In the genomic region with DNA sequence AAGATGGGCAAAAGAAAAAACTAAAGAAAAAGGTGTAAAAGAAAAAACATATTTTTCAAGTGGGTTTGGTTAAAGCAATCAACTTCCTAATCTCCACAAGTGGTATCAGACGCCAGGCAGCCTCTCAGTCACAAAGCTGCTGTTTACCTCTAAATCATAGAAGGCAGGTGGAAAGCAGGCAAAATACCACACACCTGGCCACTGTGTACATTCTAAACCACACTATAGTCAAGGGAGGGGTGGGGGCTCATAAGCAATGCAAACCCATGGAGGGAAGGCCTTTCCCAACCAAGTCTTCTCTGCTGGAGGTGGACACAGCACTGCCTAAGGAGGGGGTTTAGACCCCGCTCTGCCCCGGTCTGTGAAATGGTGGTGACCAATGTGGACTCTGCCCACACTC, we compare ENCODE assay signal across 1 cellular context.
TF ChIP-seq lines count a peak whose summit lies in the region.

No MANE protein-coding gene starts in this region.

TF ChIP-seq in HepG2, 621 proteins besides CTCF, POLR2A, EP300 and RAD21:
- no peak for TF ChIP-seq ZNF564 (CRISPR knock-in tag; IDR thresholded peaks at IDR 0.05)
- TF ChIP-seq MIER3 (CRISPR knock-in tag; IDR thresholded peaks at IDR 0.05; ENCODE audit: borderline replicate concordance): no peak
- TF ChIP-seq NONO (IDR thresholded peaks at IDR 0.05): no peak
- TF ChIP-seq NONO (CRISPR knock-in tag; conservative IDR thresholded peaks at IDR 0.05): no peak
- no peak for TF ChIP-seq FIP1L1 (IDR thresholded peaks at IDR 0.05; ENCODE audit: borderline replicate concordance, insufficient read depth, low read depth, low read length)
- no peak for TF ChIP-seq SATB2 (CRISPR knock-in tag; IDR thresholded peaks at IDR 0.05)
- no peak for TF ChIP-seq ZKSCAN8 (CRISPR knock-in tag; IDR thresholded peaks at IDR 0.05; ENCODE audit: borderline replicate concordance)
- TF ChIP-seq CSRNP2 (CRISPR knock-in tag; conservative IDR thresholded peaks at IDR 0.05; ENCODE audit: low read depth): no peak
- no peak for TF ChIP-seq ZBTB34 (CRISPR knock-in tag; IDR thresholded peaks at IDR 0.05)
- TF ChIP-seq ZNF382 (CRISPR knock-in tag; IDR thresholded peaks at IDR 0.05; ENCODE audit: borderline replicate concordance): no peak
- no peak for TF ChIP-seq PCBP1 (IDR thresholded peaks at IDR 0.05; ENCODE audit: borderline replicate concordance, low read depth, low read length)
- TF ChIP-seq MAZ (IDR thresholded peaks at IDR 0.05; ENCODE audit: borderline replicate concordance, low read depth, low read length): no peak
- TF ChIP-seq MAZ (CRISPR knock-in tag; IDR thresholded peaks at IDR 0.05; ENCODE audit: low read depth): no peak
- TF ChIP-seq ZNF335 (CRISPR knock-in tag; IDR thresholded peaks at IDR 0.05): no peak
- TF ChIP-seq NFE2 (CRISPR knock-in tag; IDR thresholded peaks at IDR 0.05): no peak
- no peak for TF ChIP-seq MBNL3 (CRISPR knock-in tag; conservative IDR thresholded peaks at IDR 0.05)
- no peak for TF ChIP-seq ZBTB1 (CRISPR knock-in tag; IDR thresholded peaks at IDR 0.05; ENCODE audit: borderline replicate concordance)
- no peak for TF ChIP-seq SRSF4 (IDR thresholded peaks at IDR 0.05; ENCODE audit: low read depth, low read length, poor library complexity, severe bottlenecking)
- TF ChIP-seq BRF2 (CRISPR knock-in tag; IDR thresholded peaks at IDR 0.05): no peak
- no peak for TF ChIP-seq ZBTB46 (CRISPR knock-in tag; IDR thresholded peaks at IDR 0.05; ENCODE audit: borderline replicate concordance)
- TF ChIP-seq, protein P1, sequence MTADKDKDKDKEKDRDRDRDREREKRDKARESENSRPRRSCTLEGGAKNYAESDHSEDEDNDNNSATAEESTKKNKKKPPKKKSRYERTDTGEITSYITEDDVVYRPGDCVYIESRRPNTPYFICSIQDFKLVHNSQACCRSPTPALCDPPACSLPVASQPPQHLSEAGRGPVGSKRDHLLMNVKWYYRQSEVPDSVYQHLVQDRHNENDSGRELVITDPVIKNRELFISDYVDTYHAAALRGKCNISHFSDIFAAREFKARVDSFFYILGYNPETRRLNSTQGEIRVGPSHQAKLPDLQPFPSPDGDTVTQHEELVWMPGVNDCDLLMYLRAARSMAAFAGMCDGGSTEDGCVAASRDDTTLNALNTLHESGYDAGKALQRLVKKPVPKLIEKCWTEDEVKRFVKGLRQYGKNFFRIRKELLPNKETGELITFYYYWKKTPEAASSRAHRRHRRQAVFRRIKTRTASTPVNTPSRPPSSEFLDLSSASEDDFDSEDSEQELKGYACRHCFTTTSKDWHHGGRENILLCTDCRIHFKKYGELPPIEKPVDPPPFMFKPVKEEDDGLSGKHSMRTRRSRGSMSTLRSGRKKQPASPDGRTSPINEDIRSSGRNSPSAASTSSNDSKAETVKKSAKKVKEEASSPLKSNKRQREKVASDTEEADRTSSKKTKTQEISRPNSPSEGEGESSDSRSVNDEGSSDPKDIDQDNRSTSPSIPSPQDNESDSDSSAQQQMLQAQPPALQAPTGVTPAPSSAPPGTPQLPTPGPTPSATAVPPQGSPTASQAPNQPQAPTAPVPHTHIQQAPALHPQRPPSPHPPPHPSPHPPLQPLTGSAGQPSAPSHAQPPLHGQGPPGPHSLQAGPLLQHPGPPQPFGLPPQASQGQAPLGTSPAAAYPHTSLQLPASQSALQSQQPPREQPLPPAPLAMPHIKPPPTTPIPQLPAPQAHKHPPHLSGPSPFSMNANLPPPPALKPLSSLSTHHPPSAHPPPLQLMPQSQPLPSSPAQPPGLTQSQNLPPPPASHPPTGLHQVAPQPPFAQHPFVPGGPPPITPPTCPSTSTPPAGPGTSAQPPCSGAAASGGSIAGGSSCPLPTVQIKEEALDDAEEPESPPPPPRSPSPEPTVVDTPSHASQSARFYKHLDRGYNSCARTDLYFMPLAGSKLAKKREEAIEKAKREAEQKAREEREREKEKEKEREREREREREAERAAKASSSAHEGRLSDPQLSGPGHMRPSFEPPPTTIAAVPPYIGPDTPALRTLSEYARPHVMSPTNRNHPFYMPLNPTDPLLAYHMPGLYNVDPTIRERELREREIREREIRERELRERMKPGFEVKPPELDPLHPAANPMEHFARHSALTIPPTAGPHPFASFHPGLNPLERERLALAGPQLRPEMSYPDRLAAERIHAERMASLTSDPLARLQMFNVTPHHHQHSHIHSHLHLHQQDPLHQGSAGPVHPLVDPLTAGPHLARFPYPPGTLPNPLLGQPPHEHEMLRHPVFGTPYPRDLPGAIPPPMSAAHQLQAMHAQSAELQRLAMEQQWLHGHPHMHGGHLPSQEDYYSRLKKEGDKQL (CRISPR knock-in tag; IDR thresholded peaks at IDR 0.05; ENCODE audit: low read depth): no peak
- no peak for TF ChIP-seq SNAPC5 (CRISPR knock-in tag; IDR thresholded peaks at IDR 0.05; ENCODE audit: borderline replicate concordance)
TF ChIP-seq in HepG2: peak in this region for 0.
